In genomic region chr12:89261210-89261609, GRCh38 we compare ENCODE assay signal across 14 cellular contexts.
"Had no signal": no experiment of that assay in that cellular context is flagged by ENCODE, and none has a peak within 500 bp of the region (broad histone marks: within the 10 kb centered on the region; RNA-seq: fewer than 3 reads in every experiment).

No MANE protein-coding gene starts in this region.

- H3K27ac ChIP-seq: ascending aorta, esophagus muscularis mucosa, heart right ventricle, right atrium auricular region, transverse colon, WERI-Rb-1 had no signal

- H3K36me3 ChIP-seq: ascending aorta, esophagus muscularis mucosa, gastrocnemius medialis, heart right ventricle, right atrium auricular region, transverse colon, WERI-Rb-1 had no signal

- H3K27me3 Mint-ChIP-seq: activated naive CD8-positive, alpha-beta T cell; naive thymus-derived CD8-positive, alpha-beta T cell had no signal

- H3K36me3 Mint-ChIP-seq: activated naive CD8-positive, alpha-beta T cell had no signal

- DNase-seq: activated CD8-positive, alpha-beta memory T cell treated with anti-CD3 and anti-CD28 coated beads, Interleukin-2, amount 50 U/mL, for 4 hours; activated effector memory CD4-positive, alpha-beta T cell treated with Interleukin-2 at 50 U/mL for 16 hours; gastrocnemius medialis; heart right ventricle; mammary epithelial cell; naive thymus-derived CD8-positive, alpha-beta T cell; SHP77 treated with DMSO at 0.1 percent for 48 hours; small intestine; transverse colon; WERI-Rb-1 had no signal

- H3K4me3 Mint-ChIP-seq: activated naive CD8-positive, alpha-beta T cell; naive thymus-derived CD8-positive, alpha-beta T cell had no signal

- ATAC-seq: heart right ventricle; naive thymus-derived CD8-positive, alpha-beta T cell had no signal

- H3K4me3 ChIP-seq: ascending aorta, esophagus muscularis mucosa, gastrocnemius medialis, heart right ventricle, right atrium auricular region, transverse colon had no signal

- H3K4me1 ChIP-seq: ascending aorta, right atrium auricular region had no signal

- H3K9me3 ChIP-seq: esophagus muscularis mucosa, gastrocnemius medialis, transverse colon had no signal

- H3K27ac Mint-ChIP-seq: activated naive CD8-positive, alpha-beta T cell; naive thymus-derived CD8-positive, alpha-beta T cell had no signal

- H3K27me3 ChIP-seq: ascending aorta, esophagus muscularis mucosa, gastrocnemius medialis, heart right ventricle, right atrium auricular region, transverse colon had no signal
